Comparison of ENCODE assay signal across 10 cellular contexts in genomic region chr4:154018659-154019058, GRCh38.
A peak's percentile ranks its signal among the peaks of the same experiment; 100 is the strongest.
DNase-seq lines count a peak whose midpoint lies in the region; ATAC-seq and TF ChIP-seq lines count a peak whose summit lies in the region.
"Had no signal": no experiment of that assay in that cellular context is flagged by ENCODE, and none has a peak within 500 bp of the region (broad histone marks: within the 10 kb centered on the region; RNA-seq: fewer than 3 reads in every experiment).

No MANE protein-coding gene starts in this region.

- H3K36me3 Mint-ChIP-seq in activated CD8-positive, alpha-beta memory T cell treated with anti-CD3 and anti-CD28 coated beads, Interleukin-2, amount 10 ng/mL, durations not matched to agents 7 days and 5 days: no peaks in the 10 kb centered on the region
- no peaks in the 10 kb centered on the region for H3K36me3 Mint-ChIP-seq in activated CD8-positive, alpha-beta T cell treated with anti-CD3 and anti-CD28 coated beads for 36 hours (ENCODE audit: low read depth)
- H3K36me3 Mint-ChIP-seq: naive thymus-derived CD8-positive, alpha-beta T cell had no signal

- H3K9me3 Mint-ChIP-seq in activated CD8-positive, alpha-beta memory T cell treated with anti-CD3 and anti-CD28 coated beads, Interleukin-2, amount 10 ng/mL, durations not matched to agents 7 days and 5 days (ENCODE audit: low read depth): no peaks in the 10 kb centered on the region
- no peaks in the 10 kb centered on the region for H3K9me3 Mint-ChIP-seq in activated CD8-positive, alpha-beta T cell treated with anti-CD3 and anti-CD28 coated beads for 36 hours
- H3K9me3 Mint-ChIP-seq in stimulated activated naive CD8-positive, alpha-beta T cell treated with anti-CD3 and anti-CD28 coated beads, Interleukin-15, amount 100 ng/mL, for 72 hours: no peaks in the 10 kb centered on the region
- H3K9me3 Mint-ChIP-seq: naive thymus-derived CD8-positive, alpha-beta T cell had no signal

- no peak for ATAC-seq in activated CD8-positive, alpha-beta memory T cell treated with anti-CD3 and anti-CD28 coated beads, Interleukin-2, amount 10 ng/mL, durations not matched to agents 7 days and 5 days
- ATAC-seq in activated CD8-positive, alpha-beta T cell treated with anti-CD3 and anti-CD28 coated beads for 36 hours: peak; percentile 30
- ATAC-seq in stimulated activated naive CD8-positive, alpha-beta T cell treated with anti-CD3 and anti-CD28 coated beads, Interleukin-15, amount 100 ng/mL, for 72 hours: peak; percentile 80
- no peak for ATAC-seq in HG03460 (IDR thresholded peaks at IDR 0.05; ENCODE audit: unreplicated experiment)

- H3K4me3 Mint-ChIP-seq in activated CD8-positive, alpha-beta memory T cell treated with anti-CD3 and anti-CD28 coated beads, Interleukin-2, amount 10 ng/mL, durations not matched to agents 7 days and 5 days: no peak overlapping the region
- no peak overlapping the region for H3K4me3 Mint-ChIP-seq in activated CD8-positive, alpha-beta T cell treated with anti-CD3 and anti-CD28 coated beads for 36 hours
- no peak overlapping the region for H3K4me3 Mint-ChIP-seq in stimulated activated naive CD8-positive, alpha-beta T cell treated with anti-CD3 and anti-CD28 coated beads, Interleukin-15, amount 100 ng/mL, for 72 hours
- H3K4me3 Mint-ChIP-seq: naive thymus-derived CD8-positive, alpha-beta T cell had no signal

- H3K27ac Mint-ChIP-seq in activated CD8-positive, alpha-beta memory T cell treated with anti-CD3 and anti-CD28 coated beads, Interleukin-2, amount 10 ng/mL, durations not matched to agents 7 days and 5 days: no peak overlapping the region
- H3K27ac Mint-ChIP-seq in activated CD8-positive, alpha-beta T cell treated with anti-CD3 and anti-CD28 coated beads for 36 hours: no peak overlapping the region
- H3K27ac Mint-ChIP-seq in stimulated activated naive CD8-positive, alpha-beta T cell treated with anti-CD3 and anti-CD28 coated beads, Interleukin-15, amount 100 ng/mL, for 72 hours: no peak overlapping the region
- H3K27ac Mint-ChIP-seq: naive thymus-derived CD8-positive, alpha-beta T cell had no signal

- H3K27me3 Mint-ChIP-seq in activated CD8-positive, alpha-beta memory T cell treated with anti-CD3 and anti-CD28 coated beads, Interleukin-2, amount 10 ng/mL, durations not matched to agents 7 days and 5 days: no peaks in the 10 kb centered on the region
- H3K27me3 Mint-ChIP-seq in activated CD8-positive, alpha-beta T cell treated with anti-CD3 and anti-CD28 coated beads for 36 hours: peaks cover 5% of the 10 kb centered on the region
- peaks cover 40% of the 10 kb centered on the region for H3K27me3 Mint-ChIP-seq in stimulated activated naive CD8-positive, alpha-beta T cell treated with anti-CD3 and anti-CD28 coated beads, Interleukin-15, amount 100 ng/mL, for 72 hours

- intact Hi-C loops in activated CD8-positive, alpha-beta T cell treated with anti-CD3 and anti-CD28 coated beads for 36 hours (cut with micrococcal nuclease): loop anchor here (5.0 kb wide), 1 partner anchor 231 kb away; the partner anchor contains the start of gene SFRP2

- H3K4me1 Mint-ChIP-seq in activated CD8-positive, alpha-beta memory T cell treated with anti-CD3 and anti-CD28 coated beads, Interleukin-2, amount 10 ng/mL, durations not matched to agents 7 days and 5 days: no peaks in the 10 kb centered on the region
- no peaks in the 10 kb centered on the region for H3K4me1 Mint-ChIP-seq in activated CD8-positive, alpha-beta T cell treated with anti-CD3 and anti-CD28 coated beads for 36 hours (ENCODE audit: low read depth)
- H3K4me1 Mint-ChIP-seq in stimulated activated naive CD8-positive, alpha-beta T cell treated with anti-CD3 and anti-CD28 coated beads, Interleukin-15, amount 100 ng/mL, for 72 hours: no peaks in the 10 kb centered on the region
- H3K4me1 Mint-ChIP-seq: naive thymus-derived CD8-positive, alpha-beta T cell had no signal

- peak; percentile 57 for DNase-seq in activated CD8-positive, alpha-beta memory T cell treated with anti-CD3 and anti-CD28 coated beads, Interleukin-2, amount 50 U/mL, for 48 hours
- no peak for DNase-seq in activated CD8-positive, alpha-beta memory T cell treated with anti-CD3 and anti-CD28 coated beads, Interleukin-2, amount 10 ng/mL, durations not matched to agents 7 days and 5 days
- DNase-seq in activated CD8-positive, alpha-beta T cell treated with anti-CD3 and anti-CD28 coated beads for 36 hours: peak; percentile 61
- DNase-seq in iPS DF 19.7 (ENCODE audit: low read depth, low spot score) (peak; percentile 3), DMS53 (lab: John Stamatoyannopoulos, UW) (no peak), NCI-H526 treated with DMSO at 0.1 percent for 48 hours (lab: John Stamatoyannopoulos, UW) (no peak)
- peak; percentile 24 to 32 for DNase-seq in stimulated activated naive CD8-positive, alpha-beta T cell treated with anti-CD3 and anti-CD28 coated beads, Interleukin-15, amount 100 ng/mL, for 72 hours
- DNase-seq: activated CD4-positive, CD25-positive, alpha-beta regulatory T cell treated with anti-CD3 and anti-CD28 coated beads, Interleukin-2, amount 50 U/mL, for 72 hours had no signal

- TF ChIP-seq CTCF in activated CD8-positive, alpha-beta T cell treated with anti-CD3 and anti-CD28 coated beads for 36 hours (IDR thresholded peaks at IDR 0.05): peak; percentile 36

- CTCF ChIA-PET in activated CD8-positive, alpha-beta memory T cell treated with anti-CD3 and anti-CD28 coated beads, Interleukin-2, amount 10 ng/mL, durations not matched to agents 7 days and 5 days (lab: Charles Lee): no interaction called here
- CTCF ChIA-PET in activated CD8-positive, alpha-beta T cell treated with anti-CD3 and anti-CD28 coated beads for 36 hours (lab: Charles Lee): interaction anchor here (0.8 to 2.7 kb wide), 8 partner anchors 9 to 238 kb away, joined by 3 to 34 read pairs (median 4); no protein-coding TSS in a partner anchor

- POLR2A ChIA-PET in activated CD8-positive, alpha-beta T cell treated with anti-CD3 and anti-CD28 coated beads for 36 hours (lab: Charles Lee): no interaction called here

Comparison
In these comparisons a context has a peak if more than half of its experiments do, and no peak if none do; other contexts are left out.
1. DNase-seq: peak in activated CD8-positive, alpha-beta memory T cell treated with anti-CD3 and anti-CD28 coated beads, Interleukin-2, amount 50 U/mL, for 48 hours (single experiment), activated CD8-positive, alpha-beta T cell treated with anti-CD3 and anti-CD28 coated beads for 36 hours (single experiment), iPS DF 19.7 (single experiment) and stimulated activated naive CD8-positive, alpha-beta T cell treated with anti-CD3 and anti-CD28 coated beads, Interleukin-15, amount 100 ng/mL, for 72 hours (2 of 2); none in activated CD8-positive, alpha-beta memory T cell treated with anti-CD3 and anti-CD28 coated beads, Interleukin-2, amount 10 ng/mL, durations not matched to agents 7 days and 5 days (single experiment), DMS53 (single experiment) and NCI-H526 treated with DMSO at 0.1 percent for 48 hours (single experiment).
2. ATAC-seq: peak in activated CD8-positive, alpha-beta T cell treated with anti-CD3 and anti-CD28 coated beads for 36 hours (single experiment) and stimulated activated naive CD8-positive, alpha-beta T cell treated with anti-CD3 and anti-CD28 coated beads, Interleukin-15, amount 100 ng/mL, for 72 hours (single experiment); none in activated CD8-positive, alpha-beta memory T cell treated with anti-CD3 and anti-CD28 coated beads, Interleukin-2, amount 10 ng/mL, durations not matched to agents 7 days and 5 days (single experiment) and HG03460 (single experiment).